13 cellular contexts compared by ENCODE assay signal in genomic region chr1:84611796-84612195, GRCh38. TPM values are rescaled to one million over a fixed set of nuclear protein-coding genes. Genes with fewer than 3 reads are reported as not detected.
DNase-seq lines count a peak whose midpoint lies in the region; ATAC-seq and TF ChIP-seq lines count a peak whose summit lies in the region.
"Had no signal": no experiment of that assay in that cellular context is flagged by ENCODE, and none has a peak within 500 bp of the region (broad histone marks: within the 10 kb centered on the region; RNA-seq: fewer than 3 reads in every experiment).

No MANE protein-coding gene starts in this region.

- H3K27ac ChIP-seq in MM.1S (ENCODE audit: low read length), result peak overlapping the region; percentile 16; the same call in 1 of the 2 replicates
- H3K27ac ChIP-seq in ectodermal cell (ENCODE audit: insufficient read depth, low read depth, low read length, poor library complexity, severe bottlenecking), result peak overlapping the region; percentile 82
- H3K27ac ChIP-seq: WERI-Rb-1 had no signal

- H3K27me3 Mint-ChIP-seq in neural crest cell (ENCODE audit: low read depth), result no peaks in the 10 kb centered on the region
- H3K27me3 Mint-ChIP-seq in mesothelial cell of epicardium (ENCODE audit: low read depth), result no peaks in the 10 kb centered on the region

- no peak overlapping the region for H3K4me3 Mint-ChIP-seq in neural crest cell
- no peak overlapping the region for H3K4me3 Mint-ChIP-seq in mesothelial cell of epicardium

- H3K9me3 ChIP-seq in MM.1S (replicated peaks; ENCODE audit: insufficient read depth, low read length), result no peaks in the 10 kb centered on the region
- H3K9me3 ChIP-seq in ectodermal cell (ENCODE audit: control insufficient read depth, low read length), result peaks cover 3% of the 10 kb centered on the region

- H3K27ac Mint-ChIP-seq in neural crest cell (ENCODE audit: unreplicated experiment) (peak overlapping the region; percentile 25), mesothelial cell of epicardium (no peak overlapping the region)

- no peaks in the 10 kb centered on the region for H3F3A ChIP-seq in MM.1S (ENCODE audit: insufficient read depth, low read length)

- ATAC-seq in GM18868 (IDR thresholded peaks at IDR 0.05; ENCODE audit: unreplicated experiment), result peak; percentile 92
- ATAC-seq in HG03378 (IDR thresholded peaks at IDR 0.05; ENCODE audit: unreplicated experiment), result no peak

- 5 to 9% methylated on average over 3 of the region's 3 CpGs for WGBS in ectodermal cell, 2 experiments

- H2AFZ ChIP-seq in MM.1S (ENCODE audit: low read length), result no peak overlapping the region

- H3K79me2 ChIP-seq in MM.1S (ENCODE audit: low read length), result no peaks in the 10 kb centered on the region

- H3K4me2 ChIP-seq in MM.1S (ENCODE audit: low read depth, low read length), result no peak overlapping the region

- H3K36me3 Mint-ChIP-seq in neural crest cell (ENCODE audit: low read depth), result peaks cover 20% of the 10 kb centered on the region
- H3K36me3 Mint-ChIP-seq in mesothelial cell of epicardium, result peaks cover 23% of the 10 kb centered on the region

- H3K9me2 ChIP-seq in MM.1S (replicated peaks; ENCODE audit: insufficient read depth, low read length), result no peaks in the 10 kb centered on the region

- DNase-seq in MM.1S, result peak; percentile 15
- DNase-seq in neural crest cell (ENCODE audit: low read depth, low spot score), result no peak
- DNase-seq in mesothelial cell of epicardium (ENCODE audit: low spot score in 2 of 2, unreplicated experiment in 2 of 2), result no peak
- no peak for DNase-seq in SHP77 (lab: John Stamatoyannopoulos, UW)
- no peak for DNase-seq in cortex of kidney (lab: John Stamatoyannopoulos, UW)
- DNase-seq: effector memory CD4-positive, alpha-beta T cell; NCI-H226; RPMI8226; WERI-Rb-1 had no signal

- H3K36me3 ChIP-seq in MM.1S (replicated peaks; ENCODE audit: insufficient read depth, low read length) (no peaks in the 10 kb centered on the region), ectodermal cell (ENCODE audit: control insufficient read depth, insufficient read depth, low read length) (no peaks in the 10 kb centered on the region)
- H3K36me3 ChIP-seq: HAP-1, WERI-Rb-1 had no signal

- H3K4me1 ChIP-seq in MM.1S (ENCODE audit: low read length) (no peaks in the 10 kb centered on the region), ectodermal cell (ENCODE audit: control insufficient read depth, insufficient read depth, low read length) (no peaks in the 10 kb centered on the region)
- H3K4me1 ChIP-seq: HAP-1 had no signal

- TF ChIP-seq CTCF in MM.1S (IDR thresholded peaks at IDR 0.05; ENCODE audit: low read length), result no peak
- no peak for TF ChIP-seq CTCF in neural crest cell (conservative IDR thresholded peaks at IDR 0.05)
- TF ChIP-seq CTCF in mesothelial cell of epicardium (IDR thresholded peaks at IDR 0.05; ENCODE audit: unreplicated experiment), result no peak

- H3K4me3 ChIP-seq in MM.1S (ENCODE audit: low read length) (no peak overlapping the region), ectodermal cell (ENCODE audit: insufficient read depth, low read depth, low read length) (no peak overlapping the region)
- H3K4me3 ChIP-seq: HAP-1 had no signal

- no peaks in the 10 kb centered on the region for H4K20me1 ChIP-seq in MM.1S (ENCODE audit: insufficient read depth, low read length)

- H3K27me3 ChIP-seq in MM.1S (replicated peaks; ENCODE audit: insufficient read depth, low read length) (no peaks in the 10 kb centered on the region), ectodermal cell (ENCODE audit: control insufficient read depth, insufficient read depth, low read length, poor library complexity, severe bottlenecking) (no peaks in the 10 kb centered on the region)

- H3K9me3 Mint-ChIP-seq in neural crest cell (peaks cover 14% of the 10 kb centered on the region), mesothelial cell of epicardium (peaks cover 43% of the 10 kb centered on the region)

- H3K4me1 Mint-ChIP-seq in neural crest cell (peaks cover 8% of the 10 kb centered on the region), mesothelial cell of epicardium (peaks cover 1% of the 10 kb centered on the region)

- H3K9ac ChIP-seq in MM.1S (ENCODE audit: low read length), result no peak overlapping the region

RNA-seq across cellular contexts. Expression of gene CTBS, which starts 37.6 kb away (rescaled TPM):
- 7.1 TPM for polyA plus RNA-seq in ectodermal cell (2013, experiment 1 of 4)
- 7.7 TPM for polyA plus RNA-seq in ectodermal cell (2013, experiment 2 of 4)
- 9.0 TPM for polyA plus RNA-seq in ectodermal cell (2013, experiment 3 of 4)
- polyA plus RNA-seq in ectodermal cell (2013, experiment 4 of 4), result 10.8 TPM
- total RNA-seq in neural crest cell (3.6 and 3.8 TPM in 2 replicates), mesothelial cell of epicardium (11.0 to 11.4 TPM (median 11.1 TPM) in 3 replicates)
